In genomic region chr18:35030234-35030989, GRCh38 we compare ENCODE assay signal across 8 cellular contexts. TPM values are rescaled to one million over a fixed set of nuclear protein-coding genes. Genes with fewer than 3 reads are reported as not detected.
DNase-seq lines count a peak whose midpoint lies in the region; ATAC-seq and TF ChIP-seq lines count a peak whose summit lies in the region.

No MANE protein-coding gene starts in this region.

- peak; percentile 50 for DNase-seq in NCI-H510A treated with DMSO at 0.1 percent for 48 hours (lab: John Stamatoyannopoulos, UW)
- no peak for DNase-seq in NCI-H510A (lab: John Stamatoyannopoulos, UW)
- DNase-seq in neural crest cell (ENCODE audit: low read depth, low spot score), result no peak
- no peak for DNase-seq in HCEC 1CT
- DNase-seq in NCI-H526 (lab: John Stamatoyannopoulos, UW), result no peak

- TF ChIP-seq CTCF in neural crest cell (conservative IDR thresholded peaks at IDR 0.05), result peak; percentile 3

- no peaks in the 10 kb centered on the region for H3K27me3 Mint-ChIP-seq in activated T-helper 17 cell treated with anti-CD3 and anti-CD28 coated beads, Interleukin-2, amount 50 U/mL, for 72 hours
- H3K27me3 Mint-ChIP-seq in neural crest cell (ENCODE audit: low read depth), result no peaks in the 10 kb centered on the region

- H3K9me3 Mint-ChIP-seq in activated T-helper 17 cell treated with anti-CD3 and anti-CD28 coated beads, Interleukin-2, amount 50 U/mL, for 72 hours, result peaks cover 4% of the 10 kb centered on the region
- no peaks in the 10 kb centered on the region for H3K9me3 Mint-ChIP-seq in neural crest cell

- peak overlapping the region; percentile 99 for H3K27ac Mint-ChIP-seq in activated T-helper 17 cell treated with anti-CD3 and anti-CD28 coated beads, Interleukin-2, amount 50 U/mL, for 72 hours
- no peak overlapping the region for H3K27ac Mint-ChIP-seq in neural crest cell (ENCODE audit: unreplicated experiment)

- H3K36me3 Mint-ChIP-seq in activated T-helper 17 cell treated with anti-CD3 and anti-CD28 coated beads, Interleukin-2, amount 50 U/mL, for 72 hours (ENCODE audit: low read depth), result no peaks in the 10 kb centered on the region
- H3K36me3 Mint-ChIP-seq in neural crest cell (ENCODE audit: low read depth), result no peaks in the 10 kb centered on the region

- peak overlapping the region; percentile 94 for H3K4me3 Mint-ChIP-seq in activated T-helper 17 cell treated with anti-CD3 and anti-CD28 coated beads, Interleukin-2, amount 50 U/mL, for 72 hours
- no peak overlapping the region for H3K4me3 Mint-ChIP-seq in neural crest cell

- H3K4me1 Mint-ChIP-seq in activated T-helper 17 cell treated with anti-CD3 and anti-CD28 coated beads, Interleukin-2, amount 50 U/mL, for 72 hours, result peaks cover 34% of the 10 kb centered on the region
- peaks cover 8% of the 10 kb centered on the region for H3K4me1 Mint-ChIP-seq in neural crest cell

- ATAC-seq in HG02885 (IDR thresholded peaks at IDR 0.05; ENCODE audit: poor library complexity, unreplicated experiment) (peak; percentile 58), HG03565 (IDR thresholded peaks at IDR 0.05; ENCODE audit: unreplicated experiment) (no peak)
- ATAC-seq in activated T-helper 17 cell treated with anti-CD3 and anti-CD28 coated beads, Interleukin-2, amount 50 U/mL, for 72 hours (replicated peaks), result peak; percentile 71

RNA-seq across cellular contexts. Expression of gene MAPRE2, which starts 10.8 kb away (rescaled TPM):
- 10 to 100 TPM; 31.6 to 32.5 TPM for total RNA-seq in activated T-helper 17 cell treated with anti-CD3 and anti-CD28 coated beads, Interleukin-2, amount 50 U/mL, for 72 hours
- 35.5 and 38.1 TPM in 2 replicates for total RNA-seq in neural crest cell
